8 cellular contexts compared by ENCODE assay signal in the genomic region with DNA sequence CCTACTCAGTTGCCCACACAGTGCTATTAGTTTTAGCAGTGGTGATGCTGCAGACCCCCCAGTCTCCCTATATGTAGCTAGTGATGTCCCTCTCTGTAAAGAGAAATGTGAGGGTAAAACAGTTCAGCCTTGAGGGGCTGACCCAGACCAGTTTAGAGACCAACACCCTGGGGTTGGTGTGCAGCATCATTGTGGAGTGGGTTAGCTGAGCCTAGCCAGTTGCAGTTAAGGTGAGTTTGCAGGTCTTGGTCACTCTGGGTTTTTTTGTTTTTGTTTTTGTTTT. TPM values are rescaled to one million over a fixed set of nuclear protein-coding genes. Genes with fewer than 3 reads are reported as not detected.
DNase-seq lines count a peak whose midpoint lies in the region; ATAC-seq, FAIRE-seq and TF ChIP-seq lines count a peak whose summit lies in the region.

No MANE protein-coding gene starts in this region.

- peak overlapping the region; percentile 97 for H3K4me3 ChIP-seq in OCI-LY3 (ENCODE audit: low read length)
- peak overlapping the region in 2 of 3 experiments; percentile 26 to 53 for H3K4me3 ChIP-seq in endothelial cell of umbilical vein (replicated peaks in 1 of 3; ENCODE audit: insufficient read depth in 1 of 3, low read depth in 1 of 3, low read length in 3 of 3)
- H3K4me3 ChIP-seq in osteoblast (ENCODE audit: insufficient read depth, low read length): peak overlapping the region; percentile 67

- peaks cover 72% of the 10 kb centered on the region for H3K4me1 Mint-ChIP-seq in CD4-positive, alpha-beta T cell (ENCODE audit: low read depth)

- no peaks in the 10 kb centered on the region for H3K9me3 ChIP-seq in CD4-positive, alpha-beta T cell (ENCODE audit: control insufficient read depth, low read length)
- no peaks in the 10 kb centered on the region for H3K9me3 ChIP-seq in OCI-LY3 (ENCODE audit: insufficient read depth, low read length)
- H3K9me3 ChIP-seq in endothelial cell of umbilical vein (replicated peaks; ENCODE audit: control insufficient read depth, insufficient read depth, low read length): no peaks in the 10 kb centered on the region
- H3K9me3 ChIP-seq in osteoblast (ENCODE audit: low read depth, low read length): no peaks in the 10 kb centered on the region

- dilution Hi-C loops in endothelial cell of umbilical vein (cut with MboI; ENCODE audit: extremely low pct_ligation_motif_present, low sequenced_read_pairs): no loop called here

- CTCF ChIA-PET in CD4-positive, alpha-beta T cell (lab: Charles Lee): interaction anchor here (0.9 to 2.8 kb wide), 9 partner anchors 13 to 178 kb away, joined by 3 to 22 read pairs (median 6); partner anchors contain the start of genes CUTA, PFDN6, RGL2 and WDR46
- CTCF ChIA-PET in endothelial cell of umbilical vein (lab: Charles Lee): interaction anchor here (0.8 to 4.0 kb wide), 8 partner anchors 12 to 149 kb away, joined by 3 to 39 read pairs (median 6); partner anchors contain the start of genes PFDN6, RGL2, TAPBP and WDR46

- no peak for ATAC-seq in CD4-positive, alpha-beta T cell (ENCODE audit: poor library complexity)
- ATAC-seq in GM21737 (IDR thresholded peaks at IDR 0.05; ENCODE audit: unreplicated experiment): no peak
- ATAC-seq in GM19351 (IDR thresholded peaks at IDR 0.05; ENCODE audit: unreplicated experiment): no peak

- H3K79me2 ChIP-seq in OCI-LY3 (ENCODE audit: low read length): peaks cover 41% of the 10 kb centered on the region
- H3K79me2 ChIP-seq in endothelial cell of umbilical vein (ENCODE audit: control insufficient read depth, insufficient read depth, low read length): peaks cover 40% of the 10 kb centered on the region
- H3K79me2 ChIP-seq in osteoblast (ENCODE audit: insufficient read depth, low read length): peaks cover 41% of the 10 kb centered on the region

- H3K36me3 ChIP-seq in OCI-LY3 (replicated peaks; ENCODE audit: low read depth, low read length): peaks cover 46% of the 10 kb centered on the region
- peaks cover 8 to 37% of the 10 kb centered on the region in 2 experiments for H3K36me3 ChIP-seq in endothelial cell of umbilical vein (ENCODE audit: control insufficient read depth in 2 of 2, extremely low read depth in 1 of 2, insufficient read depth in 2 of 2, low read length in 2 of 2)
- H3K36me3 ChIP-seq in osteoblast (ENCODE audit: insufficient read depth, low read length): peaks cover 73% of the 10 kb centered on the region

- H3K4me3 Mint-ChIP-seq in CD4-positive, alpha-beta T cell: peak overlapping the region; percentile 83

- H3K27ac ChIP-seq in CD4-positive, alpha-beta T cell (ENCODE audit: low read depth, low read length): peak overlapping the region; percentile 82
- peak overlapping the region; percentile 89 for H3K27ac ChIP-seq in OCI-LY3 (ENCODE audit: low read length)
- H3K27ac ChIP-seq in endothelial cell of umbilical vein (ENCODE audit: insufficient read depth, low read depth, low read length): peak overlapping the region; percentile 4
- H3K27ac ChIP-seq in osteoblast (ENCODE audit: low read depth, low read length): peak overlapping the region; percentile 11

- H3K9ac ChIP-seq in OCI-LY3 (ENCODE audit: low read length) (peak overlapping the region; percentile 81), endothelial cell of umbilical vein (replicated peaks; ENCODE audit: extremely low read depth, insufficient read depth, low read length) (no peak overlapping the region)

- H4K20me1 ChIP-seq in OCI-LY3 (ENCODE audit: insufficient read depth, low read length) (peaks cover 40% of the 10 kb centered on the region), endothelial cell of umbilical vein (replicated peaks; ENCODE audit: control insufficient read depth, extremely low read depth, insufficient read depth, low read length) (peaks cover 5% of the 10 kb centered on the region), osteoblast (ENCODE audit: insufficient read depth, low read length) (peaks cover 55% of the 10 kb centered on the region)

- peak overlapping the region; percentile 97 for H3K27ac Mint-ChIP-seq in CD4-positive, alpha-beta T cell

- FAIRE-seq in endothelial cell of umbilical vein (lab: Jason Lieb, UNC): peak; percentile 8

- BruUV-seq in endothelial cell of umbilical vein (replicated peaks; lab: Mats Ljungman, UMichigan): no TSS peak

- intact Hi-C loops in CD4-positive, alpha-beta T cell (cut with DNase I, micrococcal nuclease): loop anchor here (2.0 to 10.0 kb wide), 5 partner anchors 22 to 508 kb away; partner anchors contain the start of genes LEMD2 (in 1 of the 2), RGL2 (in 1 of the 2) and TAPBP (in 1 of the 2)
- intact Hi-C loops in endothelial cell of umbilical vein (cut with micrococcal nuclease): loop anchor here (2.0 kb wide), 1 partner anchor 36 kb away; no protein-coding TSS in a partner anchor

- H3K4me1 ChIP-seq in OCI-LY3 (ENCODE audit: low read length) (peaks cover 46% of the 10 kb centered on the region), endothelial cell of umbilical vein (ENCODE audit: control insufficient read depth, extremely low read depth, insufficient read depth, low read length) (peaks cover 43% of the 10 kb centered on the region), osteoblast (ENCODE audit: insufficient read depth, low read length) (peaks cover 43% of the 10 kb centered on the region)

- no peak overlapping the region for H2AFZ ChIP-seq in OCI-LY3 (ENCODE audit: low read depth, low read length)
- no peak overlapping the region for H2AFZ ChIP-seq in endothelial cell of umbilical vein (ENCODE audit: low read depth, low read length)
- H2AFZ ChIP-seq in osteoblast (ENCODE audit: low read length): no peak overlapping the region

- peaks cover 87% of the 10 kb centered on the region for H3K36me3 Mint-ChIP-seq in CD4-positive, alpha-beta T cell (ENCODE audit: low read depth)

- no peak for TF ChIP-seq POLR2A in endothelial cell of umbilical vein (IDR thresholded peaks at IDR 0.05; ENCODE audit: low read depth, low read length)

- POLR2A ChIA-PET in CD4-positive, alpha-beta T cell (lab: Charles Lee): interaction anchor here (0.9 to 4.4 kb wide), 18 partner anchors 8 to 1148 kb away, joined by 3 to 76 read pairs (median 6); partner anchors contain the start of genes CUTA, ITPR3, PFDN6 and PSMB9
- POLR2A ChIA-PET in endothelial cell of umbilical vein (lab: Charles Lee): interaction anchor here (0.6 to 1.0 kb wide), 2 partner anchors 13 to 34 kb away, joined by 4 to 5 read pairs; partner anchors contain the start of genes PFDN6 and WDR46

- no peaks in the 10 kb centered on the region for H3K9me1 ChIP-seq in endothelial cell of umbilical vein (replicated peaks; ENCODE audit: control insufficient read depth, extremely low read depth, insufficient read depth, low read length)

- H3K9me3 Mint-ChIP-seq in CD4-positive, alpha-beta T cell: no peaks in the 10 kb centered on the region

- H3K4me2 ChIP-seq in OCI-LY3 (ENCODE audit: low read length) (peak overlapping the region; percentile 89), endothelial cell of umbilical vein (ENCODE audit: insufficient read depth, low read length) (peak overlapping the region; percentile 39), osteoblast (ENCODE audit: insufficient read depth, low read length) (peak overlapping the region; percentile 72)

- no peak for DNase-seq in CD4-positive, alpha-beta T cell
- DNase-seq in endothelial cell of umbilical vein (ENCODE audit: low read depth, low spot score): no peak
- peak; percentile 85 for DNase-seq in osteoblast (ENCODE audit: insufficient read length, low spot score, missing footprints)
- no peak for DNase-seq in iPS-NIHi11 (ENCODE audit: low spot score)
- DNase-seq in putamen (ENCODE audit: low spot score): no peak

- H3K27me3 Mint-ChIP-seq in CD4-positive, alpha-beta T cell: no peaks in the 10 kb centered on the region

- TF ChIP-seq CTCF in CD4-positive, alpha-beta T cell (IDR thresholded peaks at IDR 0.05): no peak
- TF ChIP-seq CTCF in OCI-LY3 (IDR thresholded peaks at IDR 0.05; ENCODE audit: low read depth, low read length) (no peak), endothelial cell of umbilical vein (IDR thresholded peaks at IDR 0.05; ENCODE audit: extremely low read depth in 1 of 2, insufficient read depth in 1 of 2, low read depth in 1 of 2, low read length in 2 of 2) (no peak), osteoblast (IDR thresholded peaks at IDR 0.05; ENCODE audit: extremely low read depth, low read depth, low read length) (no peak)

- H3K27me3 ChIP-seq in CD4-positive, alpha-beta T cell (ENCODE audit: control insufficient read depth, insufficient read depth, low read length): no peaks in the 10 kb centered on the region
- H3K27me3 ChIP-seq in OCI-LY3 (ENCODE audit: low read depth, low read length) (no peaks in the 10 kb centered on the region), endothelial cell of umbilical vein (ENCODE audit: control insufficient read depth in 2 of 2, insufficient read depth in 2 of 2, low read length in 2 of 2) (no peaks in the 10 kb centered on the region), osteoblast (ENCODE audit: insufficient read depth, low read length) (no peaks in the 10 kb centered on the region)

RNA-seq across cellular contexts. Expression of gene B3GALT4, which starts 0.4 kb away (rescaled TPM):
- total RNA-seq in CD4-positive, alpha-beta T cell: 10 to 100 TPM; 11.1 to 12.7 TPM
- total RNA-seq in endothelial cell of umbilical vein (4.1 and 4.5 TPM in 2 replicates), osteoblast (3.8 and 4.3 TPM in 2 replicates)
- polyA plus RNA-seq in endothelial cell of umbilical vein: 5.6 and 7.6 TPM in 2 replicates
- polyA plus RNA-seq in endothelial cell of umbilical vein (2011; cell fraction: cytosol; rRNA removed): 2.6 and 4.7 TPM in 2 replicates
- 1.5 and 2.0 TPM in 2 replicates for polyA plus RNA-seq in endothelial cell of umbilical vein (2011; cell fraction: nucleus; rRNA removed)
- polyA plus RNA-seq in endothelial cell of umbilical vein (2012): 1.3 and 1.5 TPM in 2 replicates
- 4.4 and 5.1 TPM in 2 replicates for polyA minus RNA-seq in endothelial cell of umbilical vein
- 1.8 TPM for polyA minus RNA-seq in endothelial cell of umbilical vein (2011; cell fraction: cytosol; rRNA and poly(A)+ RNA removed)
- 3.4 and 4.7 TPM in 2 replicates for polyA minus RNA-seq in endothelial cell of umbilical vein (2011; cell fraction: nucleus; rRNA and poly(A)+ RNA removed)

RNA-seq across cellular contexts. Expression of gene RPS18, which starts 4.6 kb away (rescaled TPM):
- 1,000 to 10,000 TPM; 5,159 to 5,309 TPM for total RNA-seq in CD4-positive, alpha-beta T cell
- total RNA-seq in endothelial cell of umbilical vein (2,193 and 2,336 TPM in 2 replicates), osteoblast (1,994 and 2,278 TPM in 2 replicates)
- 4,861 and 5,541 TPM in 2 replicates for polyA plus RNA-seq in endothelial cell of umbilical vein
- 7,007 and 7,014 TPM in 2 replicates for polyA plus RNA-seq in endothelial cell of umbilical vein (2011; cell fraction: cytosol; rRNA removed)
- 1,795 and 1,961 TPM in 2 replicates for polyA plus RNA-seq in endothelial cell of umbilical vein (2011; cell fraction: nucleus; rRNA removed)
- 4,512 and 4,549 TPM in 2 replicates for polyA plus RNA-seq in endothelial cell of umbilical vein (2012)
- 1,989 and 2,282 TPM in 2 replicates for polyA minus RNA-seq in endothelial cell of umbilical vein
- polyA minus RNA-seq in endothelial cell of umbilical vein (2011; cell fraction: cytosol; rRNA and poly(A)+ RNA removed): 1,001 TPM
- polyA minus RNA-seq in endothelial cell of umbilical vein (2011; cell fraction: nucleus; rRNA and poly(A)+ RNA removed): 146 and 178 TPM in 2 replicates

RNA-seq across cellular contexts. Expression of gene VPS52, which starts 4.8 kb away (rescaled TPM):
- 10 to 100 TPM; 67.9 TPM for total RNA-seq in CD4-positive, alpha-beta T cell
- total RNA-seq in endothelial cell of umbilical vein (43.8 and 49.2 TPM in 2 replicates), osteoblast (41.3 and 42.7 TPM in 2 replicates)
- 112 and 132 TPM in 2 replicates for polyA plus RNA-seq in endothelial cell of umbilical vein
- 46.6 and 50.0 TPM in 2 replicates for polyA plus RNA-seq in endothelial cell of umbilical vein (2011; cell fraction: cytosol; rRNA removed)
- polyA plus RNA-seq in endothelial cell of umbilical vein (2011; cell fraction: nucleus; rRNA removed): 401 and 420 TPM in 2 replicates
- polyA plus RNA-seq in endothelial cell of umbilical vein (2012): 25.9 and 35.2 TPM in 2 replicates
- 161 and 169 TPM in 2 replicates for polyA minus RNA-seq in endothelial cell of umbilical vein
- polyA minus RNA-seq in endothelial cell of umbilical vein (2011; cell fraction: cytosol; rRNA and poly(A)+ RNA removed): 36.9 TPM
- polyA minus RNA-seq in endothelial cell of umbilical vein (2011; cell fraction: nucleus; rRNA and poly(A)+ RNA removed): 105 and 144 TPM in 2 replicates

RNA-seq across cellular contexts. Expression of gene WDR46, which starts 12.5 kb away (rescaled TPM):
- total RNA-seq in CD4-positive, alpha-beta T cell: 10 to 100 TPM; 13.6 to 15.8 TPM
- 66.9 and 71.2 TPM in 2 replicates for total RNA-seq in endothelial cell of umbilical vein
- 53.9 and 61.4 TPM in 2 replicates for polyA plus RNA-seq in endothelial cell of umbilical vein
- 48.5 and 53.8 TPM in 2 replicates for polyA plus RNA-seq in endothelial cell of umbilical vein (2011; cell fraction: cytosol; rRNA removed)
- 142 and 147 TPM in 2 replicates for polyA plus RNA-seq in endothelial cell of umbilical vein (2011; cell fraction: nucleus; rRNA removed)
- 45.7 and 54.4 TPM in 2 replicates for polyA plus RNA-seq in endothelial cell of umbilical vein (2012)
- polyA minus RNA-seq in endothelial cell of umbilical vein: 67.6 and 70.8 TPM in 2 replicates
- polyA minus RNA-seq in endothelial cell of umbilical vein (2011; cell fraction: cytosol; rRNA and poly(A)+ RNA removed): 59.2 TPM
- 36.8 and 37.1 TPM in 2 replicates for polyA minus RNA-seq in endothelial cell of umbilical vein (2011; cell fraction: nucleus; rRNA and poly(A)+ RNA removed)
- total RNA-seq in osteoblast: 85.7 and 86.9 TPM in 2 replicates

RNA-seq across cellular contexts. Expression of gene PFDN6, which starts 12.9 kb away (rescaled TPM):
- 10 to 100 TPM in 1 of 2 experiments, 1 to 10 TPM in 1; 9.7 to 11.7 TPM for total RNA-seq in CD4-positive, alpha-beta T cell
- total RNA-seq in endothelial cell of umbilical vein (52.3 and 63.5 TPM in 2 replicates), osteoblast (14.1 and 15.9 TPM in 2 replicates)
- 27.5 and 31.0 TPM in 2 replicates for polyA plus RNA-seq in endothelial cell of umbilical vein
- polyA plus RNA-seq in endothelial cell of umbilical vein (2011; cell fraction: cytosol; rRNA removed): 51.3 and 61.3 TPM in 2 replicates
- polyA plus RNA-seq in endothelial cell of umbilical vein (2011; cell fraction: nucleus; rRNA removed): 35.2 and 48.3 TPM in 2 replicates
- polyA plus RNA-seq in endothelial cell of umbilical vein (2012): 85.6 and 86.7 TPM in 2 replicates
- 20.6 and 22.2 TPM in 2 replicates for polyA minus RNA-seq in endothelial cell of umbilical vein
- polyA minus RNA-seq in endothelial cell of umbilical vein (2011; cell fraction: cytosol; rRNA and poly(A)+ RNA removed): 13.7 TPM
- polyA minus RNA-seq in endothelial cell of umbilical vein (2011; cell fraction: nucleus; rRNA and poly(A)+ RNA removed): 9.4 and 17.9 TPM in 2 replicates

Comparison
In these comparisons a context has a peak if more than half of its experiments do, and no peak if none do; other contexts are left out.
1. H3K27ac ChIP-seq: peak in every context shown above with its lines; median percentile 89 in OCI-LY3; 82 in CD4-positive, alpha-beta T cell; 11 in osteoblast; 4 in endothelial cell of umbilical vein.
2. H3K4me2 ChIP-seq: peak in every context shown above with its lines; median percentile 89 in OCI-LY3; 72 in osteoblast; 39 in endothelial cell of umbilical vein.
3. H3K4me3 ChIP-seq: peak in every context shown above with its lines; median percentile 97 in OCI-LY3; 67 in osteoblast; 40 in endothelial cell of umbilical vein.